23 cellular contexts compared by ENCODE assay signal in genomic region chr2:219428469-219428868, GRCh38. TPM values are rescaled to one million over a fixed set of nuclear protein-coding genes. Genes with fewer than 3 reads are reported as not detected.
"Had no signal": no experiment of that assay in that cellular context is flagged by ENCODE, and none has a peak within 500 bp of the region (broad histone marks: within the 10 kb centered on the region; RNA-seq: fewer than 3 reads in every experiment).

No MANE protein-coding gene starts in this region.

- H3K4me2 ChIP-seq: hepatocyte had no signal

- H3K27me3 ChIP-seq: hepatocyte had no signal

- H3K36me3 Mint-ChIP-seq: activated naive CD4-positive, alpha-beta T cell treated with anti-CD3 and anti-CD28 coated beads, Interleukin-2, amount 50 U/mL, for 72 hours; brain; memory B cell; WTC11 had no signal

- DNase-seq: activated CD4-positive, alpha-beta T cell treated with anti-CD3 and anti-CD28 coated beads for 4 hours; activated CD8-positive, alpha-beta T cell treated with anti-CD3 and anti-CD28 coated beads for 36 hours; activated gamma-delta T cell; activated T-cell treated with anti-CD3 and anti-CD28 coated beads, Interleukin-2, amount 50 U/mL, for 4 hours; amniotic stem cell; cortex of kidney; effector CD4-positive, alpha-beta T cell; mucosa of descending colon; nephron progenitor cell; occipital lobe; stimulated activated CD4-positive, alpha-beta T cell treated with anti-CD3 and anti-CD28 coated beads, Interleukin-12 subunit alpha, Interleukin-12 subunit beta, amount 100 ng/mL, for 4 hours; stimulated activated CD4-positive, alpha-beta T cell treated with anti-CD3 and anti-CD28 coated beads, Interleukin-2, amount 100 ng/mL, for 24 hours; T-helper 17 cell had no signal

- H3K4me3 Mint-ChIP-seq: activated CD8-positive, alpha-beta T cell treated with anti-CD3 and anti-CD28 coated beads for 36 hours; activated T-cell treated with anti-CD3 and anti-CD28 coated beads, Interleukin-2, amount 50 U/mL, for 4 hours; brain; central memory CD8-positive, alpha-beta T cell; memory B cell; nephron progenitor cell; T-helper 17 cell; WTC11 had no signal

- ATAC-seq: activated CD8-positive, alpha-beta T cell treated with anti-CD3 and anti-CD28 coated beads for 36 hours; activated naive CD4-positive, alpha-beta T cell treated with anti-CD3 and anti-CD28 coated beads, Interleukin-2, amount 50 U/mL, for 72 hours; activated T-cell treated with anti-CD3 and anti-CD28 coated beads, Interleukin-2, amount 50 U/mL, for 4 hours; left lobe of liver; mucosa of descending colon; T-helper 17 cell; WTC11 had no signal

- H3K9me3 ChIP-seq: mucosa of descending colon, prostate gland, tibial nerve had no signal

- H3K4me3 ChIP-seq: hepatocyte, mucosa of descending colon, prostate gland, tibial nerve had no signal

- H3K27ac ChIP-seq: hepatocyte, prostate gland, tibial nerve had no signal

- H2AFZ ChIP-seq: hepatocyte had no signal

- H3K4me1 Mint-ChIP-seq: central memory CD8-positive, alpha-beta T cell; memory B cell; T-helper 17 cell; WTC11 had no signal

- H3K79me2 ChIP-seq: hepatocyte had no signal

- H3K9me3 Mint-ChIP-seq: activated CD8-positive, alpha-beta T cell treated with anti-CD3 and anti-CD28 coated beads for 36 hours; activated naive CD4-positive, alpha-beta T cell treated with anti-CD3 and anti-CD28 coated beads, Interleukin-2, amount 50 U/mL, for 72 hours; activated T-cell treated with anti-CD3 and anti-CD28 coated beads, Interleukin-2, amount 50 U/mL, for 4 hours; central memory CD8-positive, alpha-beta T cell; memory B cell; nephron progenitor cell; WTC11 had no signal

- H3K36me3 ChIP-seq: prostate gland, tibial nerve had no signal

- H3K27ac Mint-ChIP-seq: activated CD8-positive, alpha-beta T cell treated with anti-CD3 and anti-CD28 coated beads for 36 hours; activated naive CD4-positive, alpha-beta T cell treated with anti-CD3 and anti-CD28 coated beads, Interleukin-2, amount 50 U/mL, for 72 hours; memory B cell; nephron progenitor cell; T-helper 17 cell; WTC11 had no signal

- H3K4me1 ChIP-seq: prostate gland, tibial nerve had no signal

RNA-seq across cellular contexts. Expression of gene DES, which starts 10.3 kb away (rescaled TPM):
- total RNA-seq: activated CD8-positive, alpha-beta T cell treated with anti-CD3 and anti-CD28 coated beads for 36 hours; activated naive CD4-positive, alpha-beta T cell treated with anti-CD3 and anti-CD28 coated beads, Interleukin-2, amount 50 U/mL, for 72 hours; T-helper 17 cell had no signal
- polyA plus RNA-seq: keratinocyte had no signal
